ENCODE assay signal across 23 cellular contexts in genomic region chr17:48514483-48514876, GRCh38. TPM values are rescaled to one million over a fixed set of nuclear protein-coding genes. Genes with fewer than 3 reads are reported as not detected.
DNase-seq lines count a peak whose midpoint lies in the region; ATAC-seq, FAIRE-seq and TF ChIP-seq lines count a peak whose summit lies in the region.
"Had no signal": no experiment of that assay in that cellular context is flagged by ENCODE, and none has a peak within 500 bp of the region (broad histone marks: within the 10 kb centered on the region; RNA-seq: fewer than 3 reads in every experiment).

No MANE protein-coding gene starts in this region.

- no peak for FAIRE-seq in RCC 7860 (lab: Jason Lieb, UNC)

- peaks cover 8% of the 10 kb centered on the region for H3F3A ChIP-seq in smooth muscle cell (ENCODE audit: low read depth)

- H3K9me3 Mint-ChIP-seq in activated CD8-positive, alpha-beta memory T cell treated with anti-CD3 and anti-CD28 coated beads, Interleukin-2, amount 10 ng/mL, durations not matched to agents 7 days and 5 days (ENCODE audit: low read depth) = no peaks in the 10 kb centered on the region
- no peaks in the 10 kb centered on the region for H3K9me3 Mint-ChIP-seq in activated T-helper 17 cell treated with anti-CD3 and anti-CD28 coated beads, Interleukin-2, amount 50 U/mL, for 72 hours

- H3K4me2 ChIP-seq in KMS-11 (0 out of 2 replicates have a peak overlapping the region, but pooled peaks have one; percentile 14), smooth muscle cell (peak overlapping the region; percentile 35)

- 50% methylated on average over 2 of the region's 2 CpGs for WGBS in smooth muscle cell (ENCODE audit: low lambda C conversion rate)

- H3K4me1 Mint-ChIP-seq in activated CD8-positive, alpha-beta memory T cell treated with anti-CD3 and anti-CD28 coated beads, Interleukin-2, amount 10 ng/mL, durations not matched to agents 7 days and 5 days = peaks cover 64% of the 10 kb centered on the region
- peaks cover 20% of the 10 kb centered on the region for H3K4me1 Mint-ChIP-seq in activated T-helper 17 cell treated with anti-CD3 and anti-CD28 coated beads, Interleukin-2, amount 50 U/mL, for 72 hours

- H4K20me1 ChIP-seq in KMS-11 (ENCODE audit: insufficient read depth) = no peaks in the 10 kb centered on the region
- H4K20me1 ChIP-seq in smooth muscle cell (ENCODE audit: low read depth) = no peaks in the 10 kb centered on the region

- peak; percentile 48 for DNase-seq in activated CD8-positive, alpha-beta memory T cell treated with anti-CD3 and anti-CD28 coated beads, Interleukin-2, amount 10 ng/mL, durations not matched to agents 7 days and 5 days
- no peak for DNase-seq in activated CD8-positive, alpha-beta memory T cell treated with anti-CD3 and anti-CD28 coated beads, Interleukin-2, amount 50 U/mL, for 4 hours
- DNase-seq in smooth muscle cell (lab: John Stamatoyannopoulos, UW; ENCODE audit: unreplicated experiment) (no peak), RCC 7860 (ENCODE audit: low spot score) (no peak), amniotic stem cell (lab: John Stamatoyannopoulos, UW) (no peak)
- DNase-seq: 8988T, DMS79 treated with DMSO at 0.1 percent for 48 hours, H9, NCI-H1105, NCI-H2081, NCI-H2171 treated with DMSO at 0.1 percent for 48 hours, NCI-H748 treated with DMSO at 0.1 percent for 48 hours, RPMI8226, SIG-M5 had no signal

- ATAC-seq in activated CD8-positive, alpha-beta memory T cell treated with anti-CD3 and anti-CD28 coated beads, Interleukin-2, amount 10 ng/mL, durations not matched to agents 7 days and 5 days = no peak
- ATAC-seq in activated T-helper 17 cell treated with anti-CD3 and anti-CD28 coated beads, Interleukin-2, amount 50 U/mL, for 72 hours (replicated peaks) = no peak
- no peak for ATAC-seq in GM18909 (IDR thresholded peaks at IDR 0.05; ENCODE audit: poor library complexity, unreplicated experiment)

- H3K27me3 ChIP-seq in KMS-11 (ENCODE audit: insufficient read depth, low read depth) (no peaks in the 10 kb centered on the region; the same call in 1 of the 2 replicates), smooth muscle cell (ENCODE audit: low read depth) (peaks cover 18% of the 10 kb centered on the region)

- H3K36me3 Mint-ChIP-seq in activated CD8-positive, alpha-beta memory T cell treated with anti-CD3 and anti-CD28 coated beads, Interleukin-2, amount 10 ng/mL, durations not matched to agents 7 days and 5 days = no peaks in the 10 kb centered on the region
- H3K36me3 Mint-ChIP-seq in activated T-helper 17 cell treated with anti-CD3 and anti-CD28 coated beads, Interleukin-2, amount 50 U/mL, for 72 hours (ENCODE audit: low read depth) = no peaks in the 10 kb centered on the region
- H3K36me3 Mint-ChIP-seq: CD14-positive monocyte had no signal

- no peak overlapping the region for H3K27ac Mint-ChIP-seq in activated CD8-positive, alpha-beta memory T cell treated with anti-CD3 and anti-CD28 coated beads, Interleukin-2, amount 10 ng/mL, durations not matched to agents 7 days and 5 days
- peak overlapping the region; percentile 33 for H3K27ac Mint-ChIP-seq in activated T-helper 17 cell treated with anti-CD3 and anti-CD28 coated beads, Interleukin-2, amount 50 U/mL, for 72 hours
- H3K27ac Mint-ChIP-seq: CD14-positive monocyte, H9 had no signal

- no peaks in the 10 kb centered on the region for H3K9me3 ChIP-seq in smooth muscle cell (replicated peaks; ENCODE audit: low read depth)

- H2AFZ ChIP-seq in KMS-11 (ENCODE audit: low read depth) = no peak overlapping the region
- H2AFZ ChIP-seq in smooth muscle cell (ENCODE audit: low read depth) = no peak overlapping the region

- no peak overlapping the region for H3K4me3 Mint-ChIP-seq in activated CD8-positive, alpha-beta memory T cell treated with anti-CD3 and anti-CD28 coated beads, Interleukin-2, amount 10 ng/mL, durations not matched to agents 7 days and 5 days
- H3K4me3 Mint-ChIP-seq in activated T-helper 17 cell treated with anti-CD3 and anti-CD28 coated beads, Interleukin-2, amount 50 U/mL, for 72 hours = no peak overlapping the region

- no peaks in the 10 kb centered on the region for H3K36me3 ChIP-seq in KMS-11 (ENCODE audit: insufficient read depth)
- H3K36me3 ChIP-seq in smooth muscle cell (ENCODE audit: low read depth) = no peaks in the 10 kb centered on the region

- peaks cover 37% of the 10 kb centered on the region for H3K27me3 Mint-ChIP-seq in activated CD8-positive, alpha-beta memory T cell treated with anti-CD3 and anti-CD28 coated beads, Interleukin-2, amount 10 ng/mL, durations not matched to agents 7 days and 5 days
- H3K27me3 Mint-ChIP-seq in activated T-helper 17 cell treated with anti-CD3 and anti-CD28 coated beads, Interleukin-2, amount 50 U/mL, for 72 hours = peaks cover 13% of the 10 kb centered on the region

- H3K4me1 ChIP-seq in KMS-11 (ENCODE audit: low read depth, poor library complexity, severe bottlenecking) = peaks cover 51% of the 10 kb centered on the region
- H3K4me1 ChIP-seq in smooth muscle cell (ENCODE audit: low read depth) = peaks cover 4% of the 10 kb centered on the region

- H3K27ac ChIP-seq in KMS-11 (no peak overlapping the region), smooth muscle cell (ENCODE audit: low read depth) (peak overlapping the region; percentile 28)

- H3K79me2 ChIP-seq in KMS-11 (ENCODE audit: insufficient read depth, low read depth) (no peaks in the 10 kb centered on the region), smooth muscle cell (ENCODE audit: low read depth) (no peaks in the 10 kb centered on the region)

- H3K9ac ChIP-seq in KMS-11 = no peak overlapping the region
- no peak overlapping the region for H3K9ac ChIP-seq in smooth muscle cell (ENCODE audit: low read depth)

- no peak for TF ChIP-seq CTCF in KMS-11 (conservative IDR thresholded peaks at IDR 0.05; ENCODE audit: low read depth, low read length)
- TF ChIP-seq CTCF in smooth muscle cell (IDR thresholded peaks at IDR 0.05; ENCODE audit: borderline replicate concordance, insufficient read depth, poor library complexity, severe bottlenecking) = no peak

- no peak overlapping the region for H3K4me3 ChIP-seq in KMS-11 (IDR thresholded peaks at IDR 0.05; ENCODE audit: insufficient read depth, low read depth, low read length)
- no peak overlapping the region for H3K4me3 ChIP-seq in smooth muscle cell

- CTCF ChIA-PET in activated CD8-positive, alpha-beta memory T cell treated with anti-CD3 and anti-CD28 coated beads, Interleukin-2, amount 10 ng/mL, durations not matched to agents 7 days and 5 days (lab: Charles Lee) = interaction anchor here (1.3 to 3.4 kb wide), 3 partner anchors 22 to 62 kb away, joined by 3 to 16 read pairs (median 5); no protein-coding TSS in a partner anchor

RNA-seq across cellular contexts. Expression of gene HOXB1, which starts 16.3 kb away (rescaled TPM):
- total RNA-seq in activated CD8-positive, alpha-beta memory T cell treated with anti-CD3 and anti-CD28 coated beads, Interleukin-2, amount 10 ng/mL, durations not matched to agents 7 days and 5 days = not detected
- total RNA-seq in activated T-helper 17 cell treated with anti-CD3 and anti-CD28 coated beads, Interleukin-2, amount 50 U/mL, for 72 hours = not detected
- not detected in 2 replicates for total RNA-seq in smooth muscle cell
- polyA plus RNA-seq in smooth muscle cell = not detected in 2 replicates
- total RNA-seq: G401, H9, HT-29, LHCN-M2, NCI-H460 had no signal
- polyA plus RNA-seq: AG04450, CD14-positive monocyte had no signal

RNA-seq across cellular contexts. Expression of gene HOXB2, which starts 30.4 kb away (rescaled TPM):
- 10 to 100 TPM; 17.2 to 17.5 TPM for total RNA-seq in activated CD8-positive, alpha-beta memory T cell treated with anti-CD3 and anti-CD28 coated beads, Interleukin-2, amount 10 ng/mL, durations not matched to agents 7 days and 5 days
- 10 to 100 TPM in 1 of 2 donors, 1 to 10 TPM in 1; 2.0 to 15.3 TPM for total RNA-seq in activated T-helper 17 cell treated with anti-CD3 and anti-CD28 coated beads, Interleukin-2, amount 50 U/mL, for 72 hours
- total RNA-seq in smooth muscle cell = 16.9 and 40.4 TPM in 2 replicates
- polyA plus RNA-seq in smooth muscle cell = 26.5 and 35.6 TPM in 2 replicates
- total RNA-seq: H9, NCI-H460 had no signal
